6 cellular contexts compared by ENCODE assay signal in genomic region chr5:105448251-105448650, GRCh38.
"Had no signal": no experiment of that assay in that cellular context is flagged by ENCODE, and none has a peak within 500 bp of the region (broad histone marks: within the 10 kb centered on the region; RNA-seq: fewer than 3 reads in every experiment).

No MANE protein-coding gene starts in this region.

- DNase-seq: GM23248, GOT3, H7, H9, HCEC 1CT, HFFc6 had no signal
